ENCODE assay signal across 1 cellular context in the genomic region with DNA sequence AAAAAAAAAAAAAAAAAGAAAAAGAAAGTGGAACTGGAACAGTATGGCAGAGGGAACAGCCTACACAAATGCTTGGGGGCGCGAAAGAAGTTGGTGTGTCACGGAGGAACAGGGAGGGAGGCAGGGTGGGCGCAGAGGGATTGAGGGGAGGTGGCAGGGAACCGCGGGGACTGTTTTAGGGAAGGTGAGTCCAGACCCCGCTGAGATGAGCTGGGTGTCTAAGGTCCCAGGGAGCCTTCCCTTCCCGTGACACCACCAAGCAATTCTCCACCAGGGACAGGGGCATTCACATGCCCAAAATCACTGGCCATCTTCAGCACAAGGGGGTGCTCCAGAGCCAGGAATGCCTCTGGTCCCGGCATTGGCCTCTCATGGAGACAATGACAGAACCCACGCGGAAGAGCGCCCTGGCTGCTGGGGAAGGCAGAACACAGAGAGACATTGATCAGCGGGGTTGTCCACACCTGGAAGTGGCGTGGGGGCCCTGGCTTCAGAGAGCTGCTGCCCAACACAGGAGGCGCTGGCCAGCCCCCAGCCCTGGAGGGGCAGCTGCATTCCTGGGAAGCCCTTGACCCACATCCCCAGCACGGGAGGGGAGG.
TF ChIP-seq lines count a peak whose summit lies in the region.

No MANE protein-coding gene starts in this region.

TF ChIP-seq in H1, 55 proteins besides CTCF, POLR2A, EP300 and RAD21:
- TF ChIP-seq SIN3A (conservative IDR thresholded peaks at IDR 0.05 in 1 of 2, IDR thresholded peaks at IDR 0.05 in 1 of 2; ENCODE audit: low read depth in 1 of 2, low read length in 2 of 2) (peak; percentile 30 to 77; a peak in 2 of 4 replicates), POU5F1 (IDR thresholded peaks at IDR 0.05; ENCODE audit: low read depth, low read length) (no peak), RNF2 (IDR thresholded peaks at IDR 0.05; ENCODE audit: borderline replicate concordance, low read depth, low read length, missing control alignments, poor library complexity, severe bottlenecking) (no peak), TEAD4 (IDR thresholded peaks at IDR 0.05; ENCODE audit: low read depth, low read length) (peak; percentile 74), CREB1 (IDR thresholded peaks at IDR 0.05) (no peak), BACH1 (IDR thresholded peaks at IDR 0.05; ENCODE audit: low read length) (peak; percentile 77), JUN (IDR thresholded peaks at IDR 0.05; ENCODE audit: low read depth, low read length) (no peak), BRCA1 (IDR thresholded peaks at IDR 0.05; ENCODE audit: low read depth, low read length) (no peak)
- TF ChIP-seq, protein P1, sequence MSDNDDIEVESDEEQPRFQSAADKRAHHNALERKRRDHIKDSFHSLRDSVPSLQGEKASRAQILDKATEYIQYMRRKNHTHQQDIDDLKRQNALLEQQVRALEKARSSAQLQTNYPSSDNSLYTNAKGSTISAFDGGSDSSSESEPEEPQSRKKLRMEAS (IDR thresholded peaks at IDR 0.05): peak; percentile 53
- TF ChIP-seq, protein P2, sequence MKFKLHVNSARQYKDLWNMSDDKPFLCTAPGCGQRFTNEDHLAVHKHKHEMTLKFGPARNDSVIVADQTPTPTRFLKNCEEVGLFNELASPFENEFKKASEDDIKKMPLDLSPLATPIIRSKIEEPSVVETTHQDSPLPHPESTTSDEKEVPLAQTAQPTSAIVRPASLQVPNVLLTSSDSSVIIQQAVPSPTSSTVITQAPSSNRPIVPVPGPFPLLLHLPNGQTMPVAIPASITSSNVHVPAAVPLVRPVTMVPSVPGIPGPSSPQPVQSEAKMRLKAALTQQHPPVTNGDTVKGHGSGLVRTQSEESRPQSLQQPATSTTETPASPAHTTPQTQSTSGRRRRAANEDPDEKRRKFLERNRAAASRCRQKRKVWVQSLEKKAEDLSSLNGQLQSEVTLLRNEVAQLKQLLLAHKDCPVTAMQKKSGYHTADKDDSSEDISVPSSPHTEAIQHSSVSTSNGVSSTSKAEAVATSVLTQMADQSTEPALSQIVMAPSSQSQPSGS (IDR thresholded peaks at IDR 0.05; ENCODE audit: low read length): no peak
